In the genomic region with DNA sequence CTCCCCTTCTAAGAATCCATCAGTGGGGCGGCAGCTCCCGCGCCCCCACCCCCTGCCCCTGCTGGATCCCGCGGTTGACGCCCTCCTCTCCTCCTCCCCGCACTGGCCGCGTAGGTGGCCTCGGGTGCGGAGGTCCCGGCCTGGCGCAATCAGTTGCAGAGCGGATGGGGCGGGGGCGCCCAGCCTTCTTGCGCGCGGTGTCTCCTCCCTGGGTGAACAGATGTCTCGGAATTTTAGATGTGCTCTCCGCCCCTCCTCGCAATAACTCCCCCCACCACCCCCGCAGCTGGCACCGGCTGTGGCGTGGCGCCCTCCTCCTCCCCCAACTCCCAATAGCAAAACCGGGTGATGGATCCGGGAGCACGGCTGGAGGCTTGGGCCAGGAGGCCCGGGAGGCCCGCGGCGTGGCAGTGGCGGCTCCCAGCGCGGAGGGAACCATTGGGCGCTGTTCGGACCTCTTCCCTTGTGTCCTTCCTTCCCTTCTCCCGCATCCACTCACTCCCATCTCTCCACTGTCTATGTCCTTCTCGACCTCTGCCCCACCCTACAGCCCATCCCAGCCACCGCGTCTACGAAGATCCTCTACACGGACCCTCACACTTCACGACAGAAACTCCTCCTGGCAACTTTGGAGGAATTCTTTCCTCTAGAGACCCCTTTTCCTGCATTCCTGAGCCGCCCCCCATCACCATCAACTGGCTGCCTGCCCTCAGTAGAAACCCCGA, we compare ENCODE assay signal across 1 cellular context.
TF ChIP-seq lines count a peak whose summit lies in the region.

No MANE protein-coding gene starts in this region.

TF ChIP-seq in endothelial cell of umbilical vein, 7 proteins besides CTCF, POLR2A, EP300 and RAD21:
- peak; percentile 83 for TF ChIP-seq EZH2 (IDR thresholded peaks at IDR 0.05; ENCODE audit: borderline replicate concordance, low read depth, low read length, severe bottlenecking)
- TF ChIP-seq, protein P1, sequence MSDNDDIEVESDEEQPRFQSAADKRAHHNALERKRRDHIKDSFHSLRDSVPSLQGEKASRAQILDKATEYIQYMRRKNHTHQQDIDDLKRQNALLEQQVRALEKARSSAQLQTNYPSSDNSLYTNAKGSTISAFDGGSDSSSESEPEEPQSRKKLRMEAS (IDR thresholded peaks at IDR 0.05; ENCODE audit: insufficient read depth, insufficient read length) = no peak
